Comparison of ENCODE assay signal across 20 cellular contexts in genomic region chr1:204348197-204348596, GRCh38. TPM values are rescaled to one million over a fixed set of nuclear protein-coding genes. Genes with fewer than 3 reads are reported as not detected.
DNase-seq lines count a peak whose midpoint lies in the region; ATAC-seq and TF ChIP-seq lines count a peak whose summit lies in the region.
"Had no signal": no experiment of that assay in that cellular context is flagged by ENCODE, and none has a peak within 500 bp of the region (broad histone marks: within the 10 kb centered on the region; RNA-seq: fewer than 3 reads in every experiment).

No MANE protein-coding gene starts in this region.

- no peak overlapping the region for H3K4me3 Mint-ChIP-seq in progenitor cell of endocrine pancreas (ENCODE audit: low read depth)
- no peak overlapping the region for H3K4me3 Mint-ChIP-seq in naive thymus-derived CD4-positive, alpha-beta T cell
- no peak overlapping the region for H3K4me3 Mint-ChIP-seq in activated naive CD4-positive, alpha-beta T cell treated with anti-CD3 and anti-CD28 coated beads, Interleukin-2, amount 10 ng/mL, durations not matched to agents 7 days and 5 days
- H3K4me3 Mint-ChIP-seq: activated CD4-positive, alpha-beta memory T cell treated with anti-CD3 and anti-CD28 coated beads for 36 hours; activated naive CD8-positive, alpha-beta T cell treated with anti-CD3 and anti-CD28 coated beads, Interleukin-2, amount 50 U/mL, for 24 hours; central memory CD8-positive, alpha-beta T cell; immature natural killer cell had no signal

- H3K9me3 ChIP-seq in left ventricle myocardium inferior (replicated peaks): no peaks in the 10 kb centered on the region
- no peaks in the 10 kb centered on the region for H3K9me3 ChIP-seq in lower lobe of right lung
- no peaks in the 10 kb centered on the region for H3K9me3 ChIP-seq in naive thymus-derived CD4-positive, alpha-beta T cell (ENCODE audit: control insufficient read depth in 2 of 3, low read length in 3 of 3)
- H3K9me3 ChIP-seq: thoracic aorta had no signal

- H3K27me3 ChIP-seq in left ventricle myocardium inferior (ENCODE audit: low read depth) (no peaks in the 10 kb centered on the region), lower lobe of right lung (ENCODE audit: low read depth) (no peaks in the 10 kb centered on the region)
- no peaks in the 10 kb centered on the region for H3K27me3 ChIP-seq in naive thymus-derived CD4-positive, alpha-beta T cell (ENCODE audit: control insufficient read depth in 2 of 2, insufficient read depth in 2 of 2, low read length in 2 of 2)
- H3K27me3 ChIP-seq: foreskin keratinocyte had no signal

- DNase-seq in left ventricle myocardium inferior (no peak), Right ventricle myocardium inferior (ENCODE audit: missing footprints) (no peak), lower lobe of right lung (no peak), progenitor cell of endocrine pancreas (ENCODE audit: low spot score, unreplicated experiment) (no peak), HK-2 (ENCODE audit: unreplicated experiment) (no peak), GF-D8 (lab: John Stamatoyannopoulos, UW) (no peak)
- DNase-seq in naive thymus-derived CD4-positive, alpha-beta T cell: no peak
- DNase-seq in activated naive CD4-positive, alpha-beta T cell treated with anti-CD3 and anti-CD28 coated beads, Interleukin-2, amount 10 ng/mL, durations not matched to agents 7 days and 5 days: no peak
- DNase-seq: ACHN; activated CD4-positive, alpha-beta memory T cell treated with anti-CD3 and anti-CD28 coated beads for 36 hours; activated naive CD8-positive, alpha-beta T cell treated with anti-CD3 and anti-CD28 coated beads, Interleukin-2, amount 50 U/mL, for 24 hours; foreskin keratinocyte; HCEC 1CT; immature natural killer cell; NCI-H2029 treated with DMSO at 0.1 percent for 48 hours; NCI-H526 treated with DMSO at 0.1 percent for 48 hours; stimulated activated CD4-positive, alpha-beta T cell treated with anti-CD3 and anti-CD28 coated beads, Interleukin-2, amount 100 ng/mL, for 24 hours had no signal

- no peaks in the 10 kb centered on the region for H3K36me3 Mint-ChIP-seq in progenitor cell of endocrine pancreas (ENCODE audit: insufficient read depth)
- no peaks in the 10 kb centered on the region for H3K36me3 Mint-ChIP-seq in naive thymus-derived CD4-positive, alpha-beta T cell
- H3K36me3 Mint-ChIP-seq in activated naive CD4-positive, alpha-beta T cell treated with anti-CD3 and anti-CD28 coated beads, Interleukin-2, amount 10 ng/mL, durations not matched to agents 7 days and 5 days: no peaks in the 10 kb centered on the region
- H3K36me3 Mint-ChIP-seq: activated CD4-positive, alpha-beta memory T cell treated with anti-CD3 and anti-CD28 coated beads for 36 hours; immature natural killer cell had no signal

- H3K4me3 ChIP-seq in left ventricle myocardium inferior (no peak overlapping the region), lower lobe of right lung (no peak overlapping the region)
- H3K4me3 ChIP-seq in naive thymus-derived CD4-positive, alpha-beta T cell (ENCODE audit: low read length): no peak overlapping the region
- H3K4me3 ChIP-seq: thoracic aorta had no signal

- no peaks in the 10 kb centered on the region for H3K36me3 ChIP-seq in left ventricle myocardium inferior
- H3K36me3 ChIP-seq in lower lobe of right lung: no peaks in the 10 kb centered on the region
- no peaks in the 10 kb centered on the region for H3K36me3 ChIP-seq in naive thymus-derived CD4-positive, alpha-beta T cell (ENCODE audit: control insufficient read depth in 2 of 3, insufficient read depth in 3 of 3, low read length in 3 of 3)
- H3K36me3 ChIP-seq: thoracic aorta had no signal

- peaks cover 16% of the 10 kb centered on the region for H3K4me1 Mint-ChIP-seq in progenitor cell of endocrine pancreas (ENCODE audit: low read depth)
- peaks cover 0 to 6% (median 5%) of the 10 kb centered on the region in 7 donors for H3K4me1 Mint-ChIP-seq in naive thymus-derived CD4-positive, alpha-beta T cell
- H3K4me1 Mint-ChIP-seq in activated naive CD4-positive, alpha-beta T cell treated with anti-CD3 and anti-CD28 coated beads, Interleukin-2, amount 10 ng/mL, durations not matched to agents 7 days and 5 days: no peaks in the 10 kb centered on the region
- H3K4me1 Mint-ChIP-seq: central memory CD8-positive, alpha-beta T cell had no signal

- intact Hi-C loops in left ventricle myocardium inferior (cut with micrococcal nuclease) (no loop called here), Right ventricle myocardium inferior (cut with DNase I) (no loop called here), lower lobe of right lung (cut with DNase I) (no loop called here)
- intact Hi-C loops in naive thymus-derived CD4-positive, alpha-beta T cell (cut with micrococcal nuclease): no loop called here

- no peak for TF ChIP-seq CTCF in left ventricle myocardium inferior (IDR thresholded peaks at IDR 0.05; ENCODE audit: borderline replicate concordance)
- no peak for TF ChIP-seq CTCF in lower lobe of right lung (IDR thresholded peaks at IDR 0.05)
- no peak for TF ChIP-seq CTCF in progenitor cell of endocrine pancreas (IDR thresholded peaks at IDR 0.05; ENCODE audit: unreplicated experiment)

- H3K9me3 Mint-ChIP-seq in progenitor cell of endocrine pancreas (ENCODE audit: low read depth): no peaks in the 10 kb centered on the region
- H3K9me3 Mint-ChIP-seq in naive thymus-derived CD4-positive, alpha-beta T cell: no peaks in the 10 kb centered on the region
- no peaks in the 10 kb centered on the region for H3K9me3 Mint-ChIP-seq in activated naive CD4-positive, alpha-beta T cell treated with anti-CD3 and anti-CD28 coated beads, Interleukin-2, amount 10 ng/mL, durations not matched to agents 7 days and 5 days
- H3K9me3 Mint-ChIP-seq: activated CD4-positive, alpha-beta memory T cell treated with anti-CD3 and anti-CD28 coated beads for 36 hours; activated naive CD8-positive, alpha-beta T cell treated with anti-CD3 and anti-CD28 coated beads, Interleukin-2, amount 50 U/mL, for 24 hours; central memory CD8-positive, alpha-beta T cell; immature natural killer cell had no signal

- POLR2A ChIA-PET in naive thymus-derived CD4-positive, alpha-beta T cell (lab: Charles Lee): no interaction called here

- H3K4me1 ChIP-seq in left ventricle myocardium inferior (peaks cover 38% of the 10 kb centered on the region), lower lobe of right lung (no peaks in the 10 kb centered on the region)
- H3K4me1 ChIP-seq in naive thymus-derived CD4-positive, alpha-beta T cell (ENCODE audit: control insufficient read depth in 2 of 2, insufficient read depth in 2 of 2, low read length in 2 of 2): no peaks in the 10 kb centered on the region
- H3K4me1 ChIP-seq: foreskin keratinocyte had no signal

- H3K27ac Mint-ChIP-seq in progenitor cell of endocrine pancreas: peak overlapping the region; percentile 31
- H3K27ac Mint-ChIP-seq in naive thymus-derived CD4-positive, alpha-beta T cell: no peak overlapping the region
- no peak overlapping the region for H3K27ac Mint-ChIP-seq in activated naive CD4-positive, alpha-beta T cell treated with anti-CD3 and anti-CD28 coated beads, Interleukin-2, amount 10 ng/mL, durations not matched to agents 7 days and 5 days
- H3K27ac Mint-ChIP-seq: activated CD4-positive, alpha-beta memory T cell treated with anti-CD3 and anti-CD28 coated beads for 36 hours; activated naive CD8-positive, alpha-beta T cell treated with anti-CD3 and anti-CD28 coated beads, Interleukin-2, amount 50 U/mL, for 24 hours; immature natural killer cell had no signal

- no peak for ATAC-seq in Right ventricle myocardium inferior
- ATAC-seq in lower lobe of right lung: no peak
- ATAC-seq in naive thymus-derived CD4-positive, alpha-beta T cell: no peak
- ATAC-seq: activated naive CD8-positive, alpha-beta T cell treated with anti-CD3 and anti-CD28 coated beads, Interleukin-2, amount 50 U/mL, for 24 hours; foreskin keratinocyte; Panc1 had no signal

- peaks cover 4% of the 10 kb centered on the region for H3K27me3 Mint-ChIP-seq in progenitor cell of endocrine pancreas
- peaks cover 0 to 4% (median 0%) of the 10 kb centered on the region in 5 donors for H3K27me3 Mint-ChIP-seq in naive thymus-derived CD4-positive, alpha-beta T cell
- peaks cover 15% of the 10 kb centered on the region for H3K27me3 Mint-ChIP-seq in activated naive CD4-positive, alpha-beta T cell treated with anti-CD3 and anti-CD28 coated beads, Interleukin-2, amount 10 ng/mL, durations not matched to agents 7 days and 5 days
- H3K27me3 Mint-ChIP-seq: activated naive CD8-positive, alpha-beta T cell treated with anti-CD3 and anti-CD28 coated beads, Interleukin-2, amount 50 U/mL, for 24 hours had no signal

- peak overlapping the region; percentile 76 for H3K27ac ChIP-seq in left ventricle myocardium inferior (replicated peaks)
- H3K27ac ChIP-seq in lower lobe of right lung: peak overlapping the region; percentile 34
- no peak overlapping the region for H3K27ac ChIP-seq in naive thymus-derived CD4-positive, alpha-beta T cell (ENCODE audit: low read depth, low read length)
- H3K27ac ChIP-seq: foreskin keratinocyte, thoracic aorta had no signal

- CTCF ChIA-PET in naive thymus-derived CD4-positive, alpha-beta T cell (lab: Charles Lee): no interaction called here
- CTCF ChIA-PET in activated naive CD4-positive, alpha-beta T cell treated with anti-CD3 and anti-CD28 coated beads, Interleukin-2, amount 10 ng/mL, durations not matched to agents 7 days and 5 days (lab: Charles Lee): no interaction called here

RNA-seq across cellular contexts. Expression of gene PLEKHA6, which starts 11.5 kb away (rescaled TPM):
- 28.8 TPM for total RNA-seq in left ventricle myocardium inferior
- 18.7 TPM for total RNA-seq in Right ventricle myocardium inferior
- 7.6 TPM for total RNA-seq in lower lobe of right lung
- total RNA-seq in progenitor cell of endocrine pancreas: 66.9 and 71.5 TPM in 2 replicates
- total RNA-seq in naive thymus-derived CD4-positive, alpha-beta T cell: 1 to 10 TPM in 1 of 5 experiments, under 1 TPM in 4; 0.05 to 1.9 (median 0.57) TPM
- under 1 TPM in 1 of 2 donors, not detected in 1; 0.24 TPM for polyA plus RNA-seq in naive thymus-derived CD4-positive, alpha-beta T cell
- polyA plus RNA-seq: immature natural killer cell had no signal
